Comparison of ENCODE assay signal across 32 cellular contexts in genomic region chr20:36703530-36703929, GRCh38. TPM values are rescaled to one million over a fixed set of nuclear protein-coding genes. Genes with fewer than 3 reads are reported as not detected.
"Had no signal": no experiment of that assay in that cellular context is flagged by ENCODE, and none has a peak within 500 bp of the region (broad histone marks: within the 10 kb centered on the region; RNA-seq: fewer than 3 reads in every experiment).

No MANE protein-coding gene starts in this region.

- H3K9me3 Mint-ChIP-seq: activated CD4-positive, alpha-beta memory T cell treated with anti-CD3 and anti-CD28 coated beads for 36 hours; activated CD4-positive, alpha-beta T cell treated with anti-CD3 and anti-CD28 coated beads, Interleukin-2, amount 10 ng/mL, durations not matched to agents 24 days and 14 days; activated naive CD4-positive, alpha-beta T cell treated with anti-CD3 and anti-CD28 coated beads for 36 hours; activated naive CD4-positive, alpha-beta T cell treated with anti-CD3 and anti-CD28 coated beads, Interleukin-2, amount 50 U/mL, for 24 hours; activated naive CD8-positive, alpha-beta T cell treated with anti-CD3 and anti-CD28 coated beads for 36 hours; activated naive CD8-positive, alpha-beta T cell treated with anti-CD3 and anti-CD28 coated beads, Interleukin-2, amount 50 U/mL, for 24 hours; activated T-helper 1 cell treated with anti-CD3 and anti-CD28 coated beads, Interleukin-12 subunit alpha, Interleukin-12 subunit beta, Interleukin-2, Interleukin-4 antibody, amounts not matched to agents 30 ng/mL and 10 ng/mL and 1 ng/mL, durations not matched to agents 14 hours and 24 hours and 36 hours; activated T-helper 2 cell treated with anti-CD3 and anti-CD28 coated beads, Interferon-gamma antibody, Interleukin-2, Interleukin-4, amounts not matched to agents 10 μg/mL and 5 μg/mL and 100 μg/mL, durations not matched to agents 14 hours and 24 hours and 36 hours; central memory CD8-positive, alpha-beta T cell had no signal

- H3K4me3 Mint-ChIP-seq: activated CD4-positive, alpha-beta memory T cell treated with anti-CD3 and anti-CD28 coated beads for 36 hours; activated CD4-positive, alpha-beta T cell treated with anti-CD3 and anti-CD28 coated beads for 36 hours; activated CD4-positive, alpha-beta T cell treated with anti-CD3 and anti-CD28 coated beads, Interleukin-2, amount 10 ng/mL, durations not matched to agents 24 days and 14 days; activated CD8-positive, alpha-beta memory T cell treated with anti-CD3 and anti-CD28 coated beads, Interleukin-2, amount 10 ng/mL, durations not matched to agents 7 days and 5 days; activated CD8-positive, alpha-beta T cell treated with anti-CD3 and anti-CD28 coated beads, Interleukin-2, amount 10 ng/mL, durations not matched to agents 7 days and 5 days; activated naive CD4-positive, alpha-beta T cell treated with anti-CD3 and anti-CD28 coated beads for 36 hours; activated naive CD4-positive, alpha-beta T cell treated with anti-CD3 and anti-CD28 coated beads, Interleukin-2, amount 50 U/mL, for 24 hours; activated naive CD8-positive, alpha-beta T cell treated with anti-CD3 and anti-CD28 coated beads for 36 hours; activated naive CD8-positive, alpha-beta T cell treated with anti-CD3 and anti-CD28 coated beads, Interleukin-2, amount 50 U/mL, for 24 hours; activated T-helper 1 cell treated with anti-CD3 and anti-CD28 coated beads, Interleukin-12 subunit alpha, Interleukin-12 subunit beta, Interleukin-2, Interleukin-4 antibody, amounts not matched to agents 30 ng/mL and 10 ng/mL and 1 ng/mL, durations not matched to agents 14 hours and 24 hours and 36 hours; central memory CD8-positive, alpha-beta T cell; T-helper 17 cell had no signal

- H3K4me1 ChIP-seq: adrenal gland had no signal

- H3K27ac ChIP-seq: adrenal gland, brain microvascular endothelial cell, epithelial cell of prostate, esophagus squamous epithelium had no signal

- H3K36me3 ChIP-seq: adrenal gland, brain microvascular endothelial cell had no signal

- ATAC-seq: activated CD4-positive, alpha-beta T cell treated with anti-CD3 and anti-CD28 coated beads for 36 hours; activated CD8-positive, alpha-beta memory T cell treated with anti-CD3 and anti-CD28 coated beads, Interleukin-2, amount 10 ng/mL, durations not matched to agents 7 days and 5 days; activated CD8-positive, alpha-beta T cell treated with anti-CD3 and anti-CD28 coated beads, Interleukin-2, amount 10 ng/mL, durations not matched to agents 7 days and 5 days; activated naive CD8-positive, alpha-beta T cell treated with anti-CD3 and anti-CD28 coated beads, Interleukin-2, amount 50 U/mL, for 24 hours; T-helper 17 cell had no signal

- H3K4me3 ChIP-seq: adrenal gland, esophagus squamous epithelium had no signal

- H3K27me3 Mint-ChIP-seq: activated CD4-positive, alpha-beta memory T cell treated with anti-CD3 and anti-CD28 coated beads for 36 hours; activated CD4-positive, alpha-beta T cell treated with anti-CD3 and anti-CD28 coated beads for 36 hours; activated CD4-positive, alpha-beta T cell treated with anti-CD3 and anti-CD28 coated beads, Interleukin-2, amount 10 ng/mL, durations not matched to agents 24 days and 14 days; activated CD8-positive, alpha-beta memory T cell treated with anti-CD3 and anti-CD28 coated beads, Interleukin-2, amount 10 ng/mL, durations not matched to agents 7 days and 5 days; activated naive CD4-positive, alpha-beta T cell treated with anti-CD3 and anti-CD28 coated beads, Interleukin-2, amount 50 U/mL, for 24 hours; activated naive CD8-positive, alpha-beta T cell treated with anti-CD3 and anti-CD28 coated beads for 36 hours; activated naive CD8-positive, alpha-beta T cell treated with anti-CD3 and anti-CD28 coated beads, Interleukin-2, amount 50 U/mL, for 24 hours; central memory CD8-positive, alpha-beta T cell; T-helper 17 cell had no signal

- DNase-seq: activated CD4-positive, alpha-beta memory T cell treated with anti-CD3 and anti-CD28 coated beads for 36 hours; activated CD4-positive, alpha-beta T cell treated with anti-CD3 and anti-CD28 coated beads for 36 hours; activated CD4-positive, alpha-beta T cell treated with anti-CD3 and anti-CD28 coated beads, Interleukin-2, amount 10 ng/mL, durations not matched to agents 24 days and 14 days; activated CD4-positive, CD25-positive, alpha-beta regulatory T cell; activated CD4-positive, CD25-positive, alpha-beta regulatory T cell treated with anti-CD3 and anti-CD28 coated beads, Interleukin-2, amount 50 U/mL, for 72 hours; activated CD8-positive, alpha-beta memory T cell treated with anti-CD3 and anti-CD28 coated beads, Interleukin-2, amount 10 ng/mL, durations not matched to agents 7 days and 5 days; activated CD8-positive, alpha-beta memory T cell treated with anti-CD3 and anti-CD28 coated beads, Interleukin-2, amount 50 U/mL, for 4 hours; activated CD8-positive, alpha-beta T cell treated with anti-CD3 and anti-CD28 coated beads, Interleukin-2, amount 10 ng/mL, durations not matched to agents 7 days and 5 days; activated effector memory CD4-positive, alpha-beta T cell treated with anti-CD3 and anti-CD28 coated beads, Interleukin-2, amount 50 U/mL, for 16 hours; activated naive CD4-positive, alpha-beta T cell treated with anti-CD3 and anti-CD28 coated beads for 36 hours; activated naive CD8-positive, alpha-beta T cell treated with anti-CD3 and anti-CD28 coated beads for 36 hours; activated naive CD8-positive, alpha-beta T cell treated with anti-CD3 and anti-CD28 coated beads, Interleukin-2, amount 50 U/mL, for 24 hours; activated T-cell treated with anti-CD3 and anti-CD28 coated beads, Interleukin-2, amount 50 U/mL, for 1 hour; activated T-cell treated with anti-CD3 and anti-CD28 coated beads, Interleukin-2, amount 50 U/mL, for 48 hours; adrenal gland; amygdala; brain microvascular endothelial cell; effector CD8-positive, alpha-beta T cell; esophagus squamous epithelium; foreskin melanocyte; T-helper 1 cell; T-helper 17 cell had no signal

- H3K4me1 Mint-ChIP-seq: activated CD4-positive, alpha-beta T cell treated with anti-CD3 and anti-CD28 coated beads for 36 hours; activated CD4-positive, alpha-beta T cell treated with anti-CD3 and anti-CD28 coated beads, Interleukin-2, amount 10 ng/mL, durations not matched to agents 24 days and 14 days; activated CD8-positive, alpha-beta memory T cell treated with anti-CD3 and anti-CD28 coated beads, Interleukin-2, amount 10 ng/mL, durations not matched to agents 7 days and 5 days; activated naive CD4-positive, alpha-beta T cell treated with anti-CD3 and anti-CD28 coated beads, Interleukin-2, amount 50 U/mL, for 24 hours; activated naive CD8-positive, alpha-beta T cell treated with anti-CD3 and anti-CD28 coated beads for 36 hours; activated naive CD8-positive, alpha-beta T cell treated with anti-CD3 and anti-CD28 coated beads, Interleukin-2, amount 50 U/mL, for 24 hours had no signal

- H3K27me3 ChIP-seq: adrenal gland, brain microvascular endothelial cell, esophagus squamous epithelium had no signal

- H3K27ac Mint-ChIP-seq: activated CD4-positive, alpha-beta memory T cell treated with anti-CD3 and anti-CD28 coated beads for 36 hours; activated CD4-positive, alpha-beta T cell treated with anti-CD3 and anti-CD28 coated beads for 36 hours; activated CD4-positive, alpha-beta T cell treated with anti-CD3 and anti-CD28 coated beads, Interleukin-2, amount 10 ng/mL, durations not matched to agents 24 days and 14 days; activated CD8-positive, alpha-beta memory T cell treated with anti-CD3 and anti-CD28 coated beads, Interleukin-2, amount 10 ng/mL, durations not matched to agents 7 days and 5 days; activated CD8-positive, alpha-beta T cell treated with anti-CD3 and anti-CD28 coated beads, Interleukin-2, amount 10 ng/mL, durations not matched to agents 7 days and 5 days; activated naive CD4-positive, alpha-beta T cell treated with anti-CD3 and anti-CD28 coated beads for 36 hours; activated naive CD4-positive, alpha-beta T cell treated with anti-CD3 and anti-CD28 coated beads, Interleukin-2, amount 50 U/mL, for 24 hours; activated naive CD8-positive, alpha-beta T cell treated with anti-CD3 and anti-CD28 coated beads for 36 hours; activated naive CD8-positive, alpha-beta T cell treated with anti-CD3 and anti-CD28 coated beads, Interleukin-2, amount 50 U/mL, for 24 hours; activated T-helper 1 cell treated with anti-CD3 and anti-CD28 coated beads, Interleukin-12 subunit alpha, Interleukin-12 subunit beta, Interleukin-2, Interleukin-4 antibody, amounts not matched to agents 30 ng/mL and 10 ng/mL and 1 ng/mL, durations not matched to agents 14 hours and 24 hours and 36 hours; activated T-helper 2 cell treated with anti-CD3 and anti-CD28 coated beads, Interferon-gamma antibody, Interleukin-2, Interleukin-4, amounts not matched to agents 10 μg/mL and 5 μg/mL and 100 μg/mL, durations not matched to agents 14 hours and 24 hours and 36 hours; T-helper 17 cell had no signal

- H3K36me3 Mint-ChIP-seq: activated CD4-positive, alpha-beta memory T cell treated with anti-CD3 and anti-CD28 coated beads for 36 hours; activated CD8-positive, alpha-beta memory T cell treated with anti-CD3 and anti-CD28 coated beads, Interleukin-2, amount 10 ng/mL, durations not matched to agents 7 days and 5 days; activated naive CD8-positive, alpha-beta T cell treated with anti-CD3 and anti-CD28 coated beads for 36 hours had no signal

- H3K9me3 ChIP-seq: adrenal gland, esophagus squamous epithelium had no signal

RNA-seq across cellular contexts. Expression of gene SLA2, which starts 57.5 kb away (rescaled TPM):
- total RNA-seq: bronchial epithelial cell, dermis microvascular lymphatic vessel endothelial cell, endothelial cell of umbilical vein, fibroblast of lung, fibroblast of villous mesenchyme had no signal
- polyA plus RNA-seq: endothelial cell of umbilical vein, fibroblast of lung had no signal
